ENCODE assay signal across 31 cellular contexts in the genomic region with DNA sequence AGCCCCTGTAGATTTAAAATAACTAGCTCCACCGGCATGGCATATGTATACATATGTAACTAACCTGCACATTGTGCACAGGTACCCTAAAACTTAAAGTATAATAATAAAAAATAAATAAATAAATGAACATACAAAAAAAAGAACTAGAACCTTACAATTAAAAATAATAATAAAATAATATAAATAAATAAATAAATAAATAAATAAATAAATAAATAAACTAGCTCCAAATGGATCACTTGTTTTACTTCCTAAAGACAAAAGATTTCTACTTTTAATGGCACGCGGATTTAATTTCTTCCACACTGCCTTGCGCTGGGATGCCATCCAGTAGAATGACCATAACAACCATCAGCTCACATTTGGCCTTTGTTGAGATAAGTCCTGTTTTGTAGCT.
DNase-seq lines count a peak whose midpoint lies in the region; ATAC-seq and TF ChIP-seq lines count a peak whose summit lies in the region.
"Had no signal": no experiment of that assay in that cellular context is flagged by ENCODE, and none has a peak within 500 bp of the region (broad histone marks: within the 10 kb centered on the region; RNA-seq: fewer than 3 reads in every experiment).

No MANE protein-coding gene starts in this region.

- CTCF ChIA-PET in HEK293 (lab: Yijun Ruan, JAX): interaction anchor here (0.7 kb wide), 2 partner anchors 201 to 313 kb away, joined by 3 read pairs; no protein-coding TSS in a partner anchor
- CTCF ChIA-PET in WTC11 (lab: Charles Lee): no interaction called here

- TF ChIP-seq POLR2A in adrenal gland (IDR thresholded peaks at IDR 0.05): no peak

- no peak overlapping the region for H3K27ac Mint-ChIP-seq in WTC11
- H3K27ac Mint-ChIP-seq: B cell; CD14-positive monocyte; CD4-positive, alpha-beta memory T cell; CD4-positive, alpha-beta T cell; CD4-positive, CD25-positive, alpha-beta regulatory T cell; CD8-positive, alpha-beta memory T cell; CD8-positive, alpha-beta T cell had no signal

- no peak overlapping the region for H3K27ac ChIP-seq in HEK293 (ENCODE audit: extremely low read depth, low read depth, low read length)
- H3K27ac ChIP-seq in adrenal gland: no peak overlapping the region
- H3K27ac ChIP-seq: 22Rv1; A549; BLaER1; BLaER1 treated with 17β-estradiol and CSF1 and Interleukin-3, amounts not matched to agents 10 nM and 100 nM; C4-2B had no signal

- H3K9me3 Mint-ChIP-seq in WTC11: no peaks in the 10 kb centered on the region
- H3K9me3 Mint-ChIP-seq: CD4-positive, alpha-beta memory T cell; CD4-positive, alpha-beta T cell; CD8-positive, alpha-beta T cell had no signal

- ATAC-seq in WTC11: no peak
- ATAC-seq: A549; CD8-positive, alpha-beta T cell had no signal

- no peak for TF ChIP-seq CTCF in HEK293 (tag by site-specific recombination; IDR thresholded peaks at IDR 0.05)
- TF ChIP-seq CTCF in WTC11 (IDR thresholded peaks at IDR 0.05): no peak
- TF ChIP-seq CTCF in adrenal gland (IDR thresholded peaks at IDR 0.05): no peak

- no peak overlapping the region for H3K4me3 ChIP-seq in HEK293 (ENCODE audit: low read depth, low read length)
- H3K4me3 ChIP-seq in adrenal gland: no peak overlapping the region
- H3K4me3 ChIP-seq: A549; BLaER1; BLaER1 treated with 17β-estradiol and CSF1 and Interleukin-3, amounts not matched to agents 10 nM and 100 nM had no signal

- no peaks in the 10 kb centered on the region for H3K36me3 Mint-ChIP-seq in WTC11
- H3K36me3 Mint-ChIP-seq: CD14-positive monocyte; CD4-positive, alpha-beta memory T cell; CD4-positive, CD25-positive, alpha-beta regulatory T cell; CD8-positive, alpha-beta memory T cell; CD8-positive, alpha-beta T cell had no signal

- no peaks in the 10 kb centered on the region for H3K27me3 ChIP-seq in adrenal gland
- H3K27me3 ChIP-seq: BE2C; BLaER1; BLaER1 treated with 17β-estradiol and CSF1 and Interleukin-3, amounts not matched to agents 10 nM and 100 nM had no signal

- 92 to 97% (median 94%) methylated on average over 4 of the region's 4 CpGs for WGBS in adrenal gland, 4 donors

- intact Hi-C loops in adrenal gland (cut with DNase I): no loop called here

- no peaks in the 10 kb centered on the region for H3K9me3 ChIP-seq in HEK293 (ENCODE audit: control insufficient read depth, insufficient read depth, low read depth, low read length)
- H3K9me3 ChIP-seq in adrenal gland (replicated peaks in 1 of 3): no peaks in the 10 kb centered on the region
- H3K9me3 ChIP-seq: A549; BE2C; BLaER1; BLaER1 treated with 17β-estradiol and CSF1 and Interleukin-3, amounts not matched to agents 10 nM and 100 nM; Caco-2 had no signal

- no peak overlapping the region for H3K4me3 Mint-ChIP-seq in WTC11
- H3K4me3 Mint-ChIP-seq: B cell; CD14-positive monocyte; CD4-positive, alpha-beta memory T cell; CD4-positive, alpha-beta T cell; CD4-positive, CD25-positive, alpha-beta regulatory T cell; CD8-positive, alpha-beta memory T cell; CD8-positive, alpha-beta T cell had no signal

- H3K4me1 ChIP-seq in HEK293 (ENCODE audit: control insufficient read depth, insufficient read depth, low read length) (no peaks in the 10 kb centered on the region), adrenal gland (replicated peaks in 1 of 2) (no peaks in the 10 kb centered on the region)
- H3K4me1 ChIP-seq: A549, BE2C, Caco-2 had no signal

- POLR2A ChIA-PET in HEK293 (lab: Yijun Ruan, JAX): no interaction called here
- POLR2A ChIA-PET in WTC11 (lab: Charles Lee): no interaction called here

- H3K4me1 Mint-ChIP-seq in WTC11: no peaks in the 10 kb centered on the region
- H3K4me1 Mint-ChIP-seq: B cell; CD14-positive monocyte; CD4-positive, alpha-beta memory T cell; CD4-positive, CD25-positive, alpha-beta regulatory T cell; CD8-positive, alpha-beta memory T cell had no signal

- no peaks in the 10 kb centered on the region for H3K27me3 Mint-ChIP-seq in WTC11 (ENCODE audit: low read depth)
- H3K27me3 Mint-ChIP-seq: B cell; CD4-positive, alpha-beta memory T cell; CD4-positive, alpha-beta T cell; CD4-positive, CD25-positive, alpha-beta regulatory T cell; CD8-positive, alpha-beta memory T cell had no signal

- DNase-seq in WTC11 (ENCODE audit: low spot score) (no peak), adrenal gland (no peak)
- DNase-seq in stimulated activated naive CD4-positive, alpha-beta T cell treated with Interleukin-2 at 50 U/mL for 16 hours (lab: John Stamatoyannopoulos, UW): no peak
- DNase-seq: 8988T; ACHN; AML-193; BE2C; C1 segment of cervical spinal cord; Caco-2; Calu3; CD4-positive, alpha-beta memory T cell; CD4-positive, alpha-beta T cell; CD4-positive, CD25-positive, alpha-beta regulatory T cell; CD8-positive, alpha-beta memory T cell; CD8-positive, alpha-beta T cell; COR-L47; DMS 273 treated with DMSO at 0.1 percent for 48 hours; DMS153; DMS53; DMS79; DMS79 treated with DMSO at 0.1 percent for 48 hours; DND-41; EL had no signal

- H3K36me3 ChIP-seq in HEK293 (ENCODE audit: control insufficient read depth in 2 of 2, insufficient read depth in 1 of 2, low read length in 2 of 2) (no peaks in the 10 kb centered on the region), adrenal gland (replicated peaks in 1 of 2) (no peaks in the 10 kb centered on the region)
- H3K36me3 ChIP-seq: BE2C; BLaER1; BLaER1 treated with 17β-estradiol and CSF1 and Interleukin-3, amounts not matched to agents 10 nM and 100 nM had no signal

TF ChIP-seq in HEK293, 187 proteins besides CTCF, POLR2A, EP300 and RAD21 (continues in another document):
- TF ChIP-seq ZNF560 (tag by site-specific recombination; IDR thresholded peaks at IDR 0.05; ENCODE audit: borderline replicate concordance) (0 out of 2 replicates have a peak, but pooled peaks have one; percentile 35), ZNF623 (tag by site-specific recombination; IDR thresholded peaks at IDR 0.05) (peak; percentile 61), ZNF140 (tag by site-specific recombination; IDR thresholded peaks at IDR 0.05) (peak; percentile 43; the same call in 1 of the 2 replicates), ZNF433 (tag by site-specific recombination; IDR thresholded peaks at IDR 0.05; ENCODE audit: low read depth) (no peak), ZXDB (tag by site-specific recombination; IDR thresholded peaks at IDR 0.05) (peak; percentile 43; the same call in 1 of the 2 replicates)
- TF ChIP-seq, protein P1, sequence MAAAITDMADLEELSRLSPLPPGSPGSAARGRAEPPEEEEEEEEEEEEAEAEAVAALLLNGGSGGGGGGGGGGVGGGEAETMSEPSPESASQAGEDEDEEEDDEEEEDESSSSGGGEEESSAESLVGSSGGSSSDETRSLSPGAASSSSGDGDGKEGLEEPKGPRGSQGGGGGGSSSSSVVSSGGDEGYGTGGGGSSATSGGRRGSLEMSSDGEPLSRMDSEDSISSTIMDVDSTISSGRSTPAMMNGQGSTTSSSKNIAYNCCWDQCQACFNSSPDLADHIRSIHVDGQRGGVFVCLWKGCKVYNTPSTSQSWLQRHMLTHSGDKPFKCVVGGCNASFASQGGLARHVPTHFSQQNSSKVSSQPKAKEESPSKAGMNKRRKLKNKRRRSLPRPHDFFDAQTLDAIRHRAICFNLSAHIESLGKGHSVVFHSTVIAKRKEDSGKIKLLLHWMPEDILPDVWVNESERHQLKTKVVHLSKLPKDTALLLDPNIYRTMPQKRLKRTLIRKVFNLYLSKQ (tag by site-specific recombination; IDR thresholded peaks at IDR 0.05; ENCODE audit: borderline replicate concordance): no peak

TF ChIP-seq in WTC11, 78 proteins besides CTCF, POLR2A, EP300 and RAD21:
- TF ChIP-seq SOX15 (CRISPR knock-in tag; IDR thresholded peaks at IDR 0.05) (no peak), ZNF219 (CRISPR knock-in tag; IDR thresholded peaks at IDR 0.05; ENCODE audit: borderline replicate concordance) (no peak), HMGA2 (CRISPR knock-in tag; IDR thresholded peaks at IDR 0.05) (peak; percentile 84; the same call in 1 of the 2 replicates), TCF7 (CRISPR knock-in tag; IDR thresholded peaks at IDR 0.05; ENCODE audit: low read depth) (no peak), GABPB1 (CRISPR knock-in tag; IDR thresholded peaks at IDR 0.05) (no peak)
- TF ChIP-seq, protein P2, sequence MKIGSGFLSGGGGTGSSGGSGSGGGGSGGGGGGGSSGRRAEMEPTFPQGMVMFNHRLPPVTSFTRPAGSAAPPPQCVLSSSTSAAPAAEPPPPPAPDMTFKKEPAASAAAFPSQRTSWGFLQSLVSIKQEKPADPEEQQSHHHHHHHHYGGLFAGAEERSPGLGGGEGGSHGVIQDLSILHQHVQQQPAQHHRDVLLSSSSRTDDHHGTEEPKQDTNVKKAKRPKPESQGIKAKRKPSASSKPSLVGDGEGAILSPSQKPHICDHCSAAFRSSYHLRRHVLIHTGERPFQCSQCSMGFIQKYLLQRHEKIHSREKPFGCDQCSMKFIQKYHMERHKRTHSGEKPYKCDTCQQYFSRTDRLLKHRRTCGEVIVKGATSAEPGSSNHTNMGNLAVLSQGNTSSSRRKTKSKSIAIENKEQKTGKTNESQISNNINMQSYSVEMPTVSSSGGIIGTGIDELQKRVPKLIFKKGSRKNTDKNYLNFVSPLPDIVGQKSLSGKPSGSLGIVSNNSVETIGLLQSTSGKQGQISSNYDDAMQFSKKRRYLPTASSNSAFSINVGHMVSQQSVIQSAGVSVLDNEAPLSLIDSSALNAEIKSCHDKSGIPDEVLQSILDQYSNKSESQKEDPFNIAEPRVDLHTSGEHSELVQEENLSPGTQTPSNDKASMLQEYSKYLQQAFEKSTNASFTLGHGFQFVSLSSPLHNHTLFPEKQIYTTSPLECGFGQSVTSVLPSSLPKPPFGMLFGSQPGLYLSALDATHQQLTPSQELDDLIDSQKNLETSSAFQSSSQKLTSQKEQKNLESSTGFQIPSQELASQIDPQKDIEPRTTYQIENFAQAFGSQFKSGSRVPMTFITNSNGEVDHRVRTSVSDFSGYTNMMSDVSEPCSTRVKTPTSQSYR (CRISPR knock-in tag; IDR thresholded peaks at IDR 0.05): no peak
- TF ChIP-seq, protein P3, sequence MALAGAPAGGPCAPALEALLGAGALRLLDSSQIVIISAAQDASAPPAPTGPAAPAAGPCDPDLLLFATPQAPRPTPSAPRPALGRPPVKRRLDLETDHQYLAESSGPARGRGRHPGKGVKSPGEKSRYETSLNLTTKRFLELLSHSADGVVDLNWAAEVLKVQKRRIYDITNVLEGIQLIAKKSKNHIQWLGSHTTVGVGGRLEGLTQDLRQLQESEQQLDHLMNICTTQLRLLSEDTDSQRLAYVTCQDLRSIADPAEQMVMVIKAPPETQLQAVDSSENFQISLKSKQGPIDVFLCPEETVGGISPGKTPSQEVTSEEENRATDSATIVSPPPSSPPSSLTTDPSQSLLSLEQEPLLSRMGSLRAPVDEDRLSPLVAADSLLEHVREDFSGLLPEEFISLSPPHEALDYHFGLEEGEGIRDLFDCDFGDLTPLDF (CRISPR knock-in tag; IDR thresholded peaks at IDR 0.05): no peak
